ENCODE assay signal across 24 cellular contexts in genomic region chr15:56794923-56795329, GRCh38.
DNase-seq lines count a peak whose midpoint lies in the region; ATAC-seq and TF ChIP-seq lines count a peak whose summit lies in the region.
"Had no signal": no experiment of that assay in that cellular context is flagged by ENCODE, and none has a peak within 500 bp of the region (broad histone marks: within the 10 kb centered on the region; RNA-seq: fewer than 3 reads in every experiment).

No MANE protein-coding gene starts in this region.

- ATAC-seq in left lung (peak; percentile 69), thoracic aorta (ENCODE audit: insufficient number of reproducible peaks, low FRiP score, low read depth) (no peak), HG02588 (IDR thresholded peaks at IDR 0.05; ENCODE audit: unreplicated experiment) (no peak)
- ATAC-seq: activated CD4-positive, alpha-beta T cell treated with anti-CD3 and anti-CD28 coated beads for 36 hours had no signal

- intact Hi-C loops in ascending aorta (cut with DNase I) (loop anchor here (5.0 kb wide), 1 partner anchor 63 kb away; the partner anchor contains the start of gene ZNF280D), left lung (cut with DNase I) (no loop called here)

- TF ChIP-seq CTCF in ascending aorta (IDR thresholded peaks at IDR 0.05) = no peak
- TF ChIP-seq CTCF in left lung (IDR thresholded peaks at IDR 0.05) = no peak
- no peak for TF ChIP-seq CTCF in thoracic aorta (IDR thresholded peaks at IDR 0.05)

- H3K9me3 ChIP-seq in ascending aorta (peaks cover 0 to 18% of the 10 kb centered on the region in 2 donors), left lung (peaks cover 0 to 18% of the 10 kb centered on the region in 2 donors), thoracic aorta (peaks cover 7% of the 10 kb centered on the region)
- H3K9me3 ChIP-seq: neutrophil had no signal

- H3K27me3 ChIP-seq in ascending aorta (no peaks in the 10 kb centered on the region), left lung (no peaks in the 10 kb centered on the region), thoracic aorta (replicated peaks; ENCODE audit: insufficient read depth) (no peaks in the 10 kb centered on the region)
- H3K27me3 ChIP-seq: neutrophil, upper lobe of left lung had no signal

- H3K36me3 ChIP-seq in ascending aorta (no peaks in the 10 kb centered on the region), left lung (no peaks in the 10 kb centered on the region), thoracic aorta (no peaks in the 10 kb centered on the region)
- H3K36me3 ChIP-seq: neutrophil, upper lobe of left lung had no signal

- H3K4me3 ChIP-seq in ascending aorta (no peak overlapping the region), left lung (no peak overlapping the region), thoracic aorta (peak overlapping the region; percentile 10)
- H3K4me3 ChIP-seq: upper lobe of left lung had no signal

- DNase-seq in GM04504 (ENCODE audit: low read depth) = peak; percentile 29
- DNase-seq in ascending aorta (ENCODE audit: low spot score in 2 of 2) = no peak
- no peak for DNase-seq in left lung
- DNase-seq in thoracic aorta (ENCODE audit: low spot score) = no peak
- no peak for DNase-seq in occipital lobe (lab: John Stamatoyannopoulos, UW)
- DNase-seq in NCI-H510A treated with DMSO at 0.1 percent for 48 hours (lab: John Stamatoyannopoulos, UW) = no peak
- DNase-seq: activated CD4-positive, alpha-beta T cell treated with anti-CD3 and anti-CD28 coated beads for 36 hours; activated effector memory CD4-positive, alpha-beta T cell treated with Interleukin-2 at 50 U/mL for 16 hours; activated naive CD8-positive, alpha-beta T cell treated with anti-CD3 and anti-CD28 coated beads for 36 hours; activated T-cell treated with anti-CD3 and anti-CD28 coated beads for 4 hours; Calu3; caudate nucleus; dermis blood vessel endothelial cell; DND-41; HCEC 1CT; head of caudate nucleus; NCI-H1436; NCI-H2081 treated with DMSO at 0.1 percent for 48 hours; NCI-H748 treated with DMSO at 0.1 percent for 48 hours; stimulated activated CD4-positive, alpha-beta T cell treated with anti-CD3 and anti-CD28 coated beads, Interleukin-2, amount 100 ng/mL, for 24 hours; upper lobe of left lung had no signal

- H3K27ac ChIP-seq in ascending aorta (peak overlapping the region; percentile 49 to 52), left lung (no peak overlapping the region), thoracic aorta (peak overlapping the region; percentile 54 to 55)
- H3K27ac ChIP-seq: KMS-11, neutrophil, upper lobe of left lung had no signal

- H3K4me1 ChIP-seq in ascending aorta = no peaks in the 10 kb centered on the region
- H3K4me1 ChIP-seq in left lung = no peaks in the 10 kb centered on the region
- peaks cover 9 to 18% of the 10 kb centered on the region in 2 donors for H3K4me1 ChIP-seq in thoracic aorta (ENCODE audit: control insufficient read depth in 1 of 2, low read depth in 2 of 2)
- H3K4me1 ChIP-seq: upper lobe of left lung had no signal

Comparison
In these comparisons a context has a peak if more than half of its experiments do, and no peak if none do; other contexts are left out.
1. H3K27ac ChIP-seq: peak in ascending aorta (2 of 2) and thoracic aorta (2 of 2); none in left lung (0 of 2).